31 cellular contexts compared by ENCODE assay signal in genomic region chr2:1894578-1894977, GRCh38.
"Had no signal": no experiment of that assay in that cellular context is flagged by ENCODE, and none has a peak within 500 bp of the region (broad histone marks: within the 10 kb centered on the region; RNA-seq: fewer than 3 reads in every experiment).

No MANE protein-coding gene starts in this region.

- H3K4me1 Mint-ChIP-seq: naive B cell; natural killer cell; nephron; stimulated activated memory B cell treated with anti-CD40 and anti-IgM and Interleukin-4, amounts not matched to agents 10 μg/mL and 1 μg/mL and 100 μg/mL, for 72 hours; stimulated activated naive CD8-positive, alpha-beta T cell treated with anti-CD3 and anti-CD28 coated beads, Interleukin-15, amount 100 ng/mL, for 72 hours had no signal

- H3K79me2 ChIP-seq: parathyroid adenoma had no signal

- H3K9me3 Mint-ChIP-seq: natural killer cell; nephron; stimulated activated memory B cell treated with anti-CD40 and anti-IgM and Interleukin-4, amounts not matched to agents 10 μg/mL and 1 μg/mL and 100 μg/mL, for 72 hours; stimulated activated naive CD8-positive, alpha-beta T cell treated with anti-CD3 and anti-CD28 coated beads, Interleukin-15, amount 100 ng/mL, for 72 hours; type B pancreatic cell had no signal

- H3K27ac ChIP-seq: neural progenitor cell, ovary, parathyroid adenoma, psoas muscle, right lobe of liver, skin epidermis, spleen, suprapubic skin, testis, tibial artery, transverse colon, upper lobe of right lung, uterus had no signal

- H3K9me3 ChIP-seq: ovary, psoas muscle, right lobe of liver, spleen, suprapubic skin, testis, tibial artery, transverse colon, upper lobe of right lung, uterus had no signal

- ATAC-seq: natural killer cell; psoas muscle; right lobe of liver; stimulated activated naive CD8-positive, alpha-beta T cell treated with anti-CD3 and anti-CD28 coated beads, Interleukin-15, amount 100 ng/mL, for 72 hours; stimulated activated naive CD8-positive, alpha-beta T cell treated with anti-CD3 and anti-CD28 coated beads, Interleukin-15, Interleukin-2, amounts not matched to agents 100 U/mL and 50 U/mL, for 24 hours; upper lobe of right lung had no signal

- H3K4me1 ChIP-seq: neural progenitor cell, parathyroid adenoma, psoas muscle, right lobe of liver, spleen, suprapubic skin, tibial artery, transverse colon, upper lobe of right lung, uterus had no signal

- DNase-seq: naive B cell; natural killer cell; occipital lobe; ovary; psoas muscle; right cardiac atrium; right lobe of liver; spleen; stimulated activated CD4-positive, alpha-beta T cell treated with anti-CD3 and anti-CD28 coated beads, Interleukin-12 subunit alpha, Interleukin-12 subunit beta, amount 100 ng/mL, for 4 hours; stimulated activated CD4-positive, alpha-beta T cell treated with anti-CD3 and anti-CD28 coated beads, Interleukin-1b, Interleukin-23, amount 100 ng/mL, for 48 hours; stimulated activated CD4-positive, alpha-beta T cell treated with anti-CD3 and anti-CD28 coated beads, Interleukin-4, amount 100 ng/mL, for 1 hour; stimulated activated CD4-positive, alpha-beta T cell treated with anti-CD3 and anti-CD28 coated beads, Interleukin-4, amount 100 ng/mL, for 4 hours; stimulated activated CD8-positive, alpha-beta memory T cell treated with anti-CD3 and anti-CD28 coated beads, Interleukin-4, amount 100 ng/mL, for 48 hours; stimulated activated naive CD4-positive, alpha-beta T cell; stimulated activated naive CD8-positive, alpha-beta T cell treated with anti-CD3 and anti-CD28 coated beads, Interleukin-15, amount 100 ng/mL, for 72 hours; stimulated activated naive CD8-positive, alpha-beta T cell treated with anti-CD3 and anti-CD28 coated beads, Interleukin-15, Interleukin-2, amounts not matched to agents 100 U/mL and 50 U/mL, for 24 hours; substantia nigra; testis; tibial artery; transverse colon; upper lobe of right lung; uterus had no signal

- H3K36me3 Mint-ChIP-seq: naive B cell; natural killer cell; neural progenitor cell; stimulated activated memory B cell treated with anti-CD40 and anti-IgM and Interleukin-4, amounts not matched to agents 10 μg/mL and 1 μg/mL and 100 μg/mL, for 72 hours; type B pancreatic cell had no signal

- H3K36me3 ChIP-seq: neural progenitor cell, ovary, right lobe of liver, spleen, suprapubic skin, tibial artery, transverse colon, upper lobe of right lung, uterus had no signal

- H2AFZ ChIP-seq: neural progenitor cell, parathyroid adenoma had no signal

- H3K4me2 ChIP-seq: neural progenitor cell, smooth muscle cell had no signal

- H3K27ac Mint-ChIP-seq: naive B cell; natural killer cell; nephron; neural progenitor cell; progenitor cell of endocrine pancreas; stimulated activated memory B cell treated with anti-CD40 and anti-IgM and Interleukin-4, amounts not matched to agents 10 μg/mL and 1 μg/mL and 100 μg/mL, for 72 hours; stimulated activated naive CD8-positive, alpha-beta T cell treated with anti-CD3 and anti-CD28 coated beads, Interleukin-15, amount 100 ng/mL, for 72 hours; type B pancreatic cell had no signal

- H3K9ac ChIP-seq: neural progenitor cell, parathyroid adenoma had no signal

- H3K4me3 ChIP-seq: neural progenitor cell, ovary, psoas muscle, right lobe of liver, skin epidermis, smooth muscle cell, spleen, suprapubic skin, testis, tibial artery, transverse colon, upper lobe of right lung, uterus had no signal

- H3K27me3 ChIP-seq: neural progenitor cell, ovary, right lobe of liver, testis, transverse colon, uterus had no signal

- H3K4me3 Mint-ChIP-seq: naive B cell; natural killer cell; nephron; neural progenitor cell; stimulated activated memory B cell treated with anti-CD40 and anti-IgM and Interleukin-4, amounts not matched to agents 10 μg/mL and 1 μg/mL and 100 μg/mL, for 72 hours; stimulated activated naive CD8-positive, alpha-beta T cell treated with anti-CD3 and anti-CD28 coated beads, Interleukin-15, amount 100 ng/mL, for 72 hours; type B pancreatic cell had no signal
